9 cellular contexts compared by ENCODE assay signal in the genomic region with DNA sequence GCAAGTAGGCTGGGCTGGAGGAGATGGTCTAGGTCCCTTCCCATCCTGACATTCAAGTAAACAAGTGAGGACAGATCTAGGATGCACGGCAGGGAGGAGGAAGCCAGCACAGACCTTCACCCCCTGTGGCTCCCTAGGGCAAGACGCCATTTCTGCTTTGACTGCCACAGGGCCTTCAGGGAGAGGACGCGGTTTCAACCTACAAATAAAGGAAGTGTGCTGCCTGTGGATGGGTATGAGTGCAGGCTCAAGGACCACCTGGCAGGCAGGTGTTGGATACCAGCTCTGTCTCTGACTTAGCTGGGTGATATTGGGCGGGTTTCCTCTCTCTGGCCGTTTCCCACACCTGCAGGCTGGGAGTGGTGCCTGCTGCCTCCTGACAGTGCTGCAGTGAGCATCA. TPM values are rescaled to one million over a fixed set of nuclear protein-coding genes. Genes with fewer than 3 reads are reported as not detected.
DNase-seq lines count a peak whose midpoint lies in the region; ATAC-seq and TF ChIP-seq lines count a peak whose summit lies in the region.
"Had no signal": no experiment of that assay in that cellular context is flagged by ENCODE, and none has a peak within 500 bp of the region (broad histone marks: within the 10 kb centered on the region; RNA-seq: fewer than 3 reads in every experiment).

No MANE protein-coding gene starts in this region.

- H3K4me3 ChIP-seq in right cardiac atrium (ENCODE audit: low read length) (no peak overlapping the region), thymus (ENCODE audit: low read length) (no peak overlapping the region)

- POLR2A ChIA-PET in activated CD8-positive, alpha-beta T cell treated with anti-CD3 and anti-CD28 coated beads for 36 hours (lab: Charles Lee): interaction anchor here (0.8 to 9.7 kb wide), 5 partner anchors 8 to 18 kb away, joined by 3 to 117 read pairs (median 4); a partner anchor contains a TSS

- peaks cover 97% of the 10 kb centered on the region for H3K4me1 Mint-ChIP-seq in activated CD8-positive, alpha-beta memory T cell treated with anti-CD3 and anti-CD28 coated beads, Interleukin-2, amount 10 ng/mL, durations not matched to agents 7 days and 5 days
- peaks cover 98% of the 10 kb centered on the region for H3K4me1 Mint-ChIP-seq in activated CD8-positive, alpha-beta T cell treated with anti-CD3 and anti-CD28 coated beads for 36 hours (ENCODE audit: low read depth)

- H3K27me3 ChIP-seq in right cardiac atrium (ENCODE audit: control insufficient read depth, insufficient read depth): no peaks in the 10 kb centered on the region
- H3K27me3 ChIP-seq in thymus (ENCODE audit: control insufficient read depth, insufficient read depth): no peaks in the 10 kb centered on the region

- CTCF ChIA-PET in activated CD8-positive, alpha-beta memory T cell treated with anti-CD3 and anti-CD28 coated beads, Interleukin-2, amount 10 ng/mL, durations not matched to agents 7 days and 5 days (lab: Charles Lee): interaction anchor here (0.9 to 2.1 kb wide), 6 partner anchors 10 to 131 kb away, joined by 3 to 8 read pairs (median 4); no protein-coding TSS in a partner anchor
- CTCF ChIA-PET in activated CD8-positive, alpha-beta T cell treated with anti-CD3 and anti-CD28 coated beads for 36 hours (lab: Charles Lee): interaction anchor here (0.7 to 2.2 kb wide), 3 partner anchors 10 to 131 kb away, joined by 3 to 8 read pairs (median 4); no protein-coding TSS in a partner anchor

- peak overlapping the region; percentile 89 for H3K27ac ChIP-seq in right cardiac atrium (ENCODE audit: low read length)
- H3K27ac ChIP-seq in thymus (ENCODE audit: low read depth): peak overlapping the region; percentile 77

- no peak for ATAC-seq in activated CD8-positive, alpha-beta memory T cell treated with anti-CD3 and anti-CD28 coated beads, Interleukin-2, amount 10 ng/mL, durations not matched to agents 7 days and 5 days
- ATAC-seq in activated CD8-positive, alpha-beta T cell treated with anti-CD3 and anti-CD28 coated beads for 36 hours: no peak
- ATAC-seq in right cardiac atrium: no peak
- no peak for ATAC-seq in HG03432 (IDR thresholded peaks at IDR 0.05; ENCODE audit: unreplicated experiment)
- ATAC-seq in GM19452 (IDR thresholded peaks at IDR 0.05; ENCODE audit: unreplicated experiment): no peak

- WGBS in right cardiac atrium: 74% methylated on average over 6 of the region's 6 CpGs
- 8% methylated on average over 6 of the region's 6 CpGs for WGBS in thymus

- no peaks in the 10 kb centered on the region for H3K9me3 Mint-ChIP-seq in activated CD8-positive, alpha-beta memory T cell treated with anti-CD3 and anti-CD28 coated beads, Interleukin-2, amount 10 ng/mL, durations not matched to agents 7 days and 5 days (ENCODE audit: low read depth)
- no peaks in the 10 kb centered on the region for H3K9me3 Mint-ChIP-seq in activated CD8-positive, alpha-beta T cell treated with anti-CD3 and anti-CD28 coated beads for 36 hours

- no peak for TF ChIP-seq CTCF in activated CD8-positive, alpha-beta T cell treated with anti-CD3 and anti-CD28 coated beads for 36 hours (IDR thresholded peaks at IDR 0.05)

- H3K36me3 Mint-ChIP-seq in activated CD8-positive, alpha-beta memory T cell treated with anti-CD3 and anti-CD28 coated beads, Interleukin-2, amount 10 ng/mL, durations not matched to agents 7 days and 5 days: peaks cover 67% of the 10 kb centered on the region
- peaks cover 84% of the 10 kb centered on the region for H3K36me3 Mint-ChIP-seq in activated CD8-positive, alpha-beta T cell treated with anti-CD3 and anti-CD28 coated beads for 36 hours (ENCODE audit: low read depth)

- H3K4me3 Mint-ChIP-seq in activated CD8-positive, alpha-beta memory T cell treated with anti-CD3 and anti-CD28 coated beads, Interleukin-2, amount 10 ng/mL, durations not matched to agents 7 days and 5 days: no peak overlapping the region
- H3K4me3 Mint-ChIP-seq in activated CD8-positive, alpha-beta T cell treated with anti-CD3 and anti-CD28 coated beads for 36 hours: no peak overlapping the region

- H3K9me3 ChIP-seq in right cardiac atrium (ENCODE audit: control insufficient read depth, low read length) (no peaks in the 10 kb centered on the region), thymus (ENCODE audit: control insufficient read depth) (no peaks in the 10 kb centered on the region)

- no peaks in the 10 kb centered on the region for H3K27me3 Mint-ChIP-seq in activated CD8-positive, alpha-beta memory T cell treated with anti-CD3 and anti-CD28 coated beads, Interleukin-2, amount 10 ng/mL, durations not matched to agents 7 days and 5 days
- no peaks in the 10 kb centered on the region for H3K27me3 Mint-ChIP-seq in activated CD8-positive, alpha-beta T cell treated with anti-CD3 and anti-CD28 coated beads for 36 hours

- intact Hi-C loops in activated CD8-positive, alpha-beta T cell treated with anti-CD3 and anti-CD28 coated beads for 36 hours (cut with micrococcal nuclease): no loop called here
- intact Hi-C loops in right cardiac atrium (cut with DNase I): no loop called here

- no peak for DNase-seq in activated CD8-positive, alpha-beta memory T cell treated with anti-CD3 and anti-CD28 coated beads, Interleukin-2, amount 10 ng/mL, durations not matched to agents 7 days and 5 days
- no peak for DNase-seq in activated CD8-positive, alpha-beta memory T cell treated with anti-CD3 and anti-CD28 coated beads for 24 hours
- DNase-seq in activated CD8-positive, alpha-beta T cell treated with anti-CD3 and anti-CD28 coated beads for 36 hours: no peak
- DNase-seq in right cardiac atrium (no peak), HuH-7 (ENCODE audit: low spot score) (no peak)
- DNase-seq: NCI-H1436 treated with DMSO at 0.1 percent for 48 hours had no signal

- peak overlapping the region; percentile 93 for H3K27ac Mint-ChIP-seq in activated CD8-positive, alpha-beta memory T cell treated with anti-CD3 and anti-CD28 coated beads, Interleukin-2, amount 10 ng/mL, durations not matched to agents 7 days and 5 days
- H3K27ac Mint-ChIP-seq in activated CD8-positive, alpha-beta T cell treated with anti-CD3 and anti-CD28 coated beads for 36 hours: peak overlapping the region; percentile 78

- peaks cover 34% of the 10 kb centered on the region for H3K4me1 ChIP-seq in right cardiac atrium (ENCODE audit: control insufficient read depth, insufficient read depth, low read length)
- H3K4me1 ChIP-seq in thymus (ENCODE audit: control insufficient read depth, insufficient read depth, low read length): peaks cover 43% of the 10 kb centered on the region

- peaks cover 35% of the 10 kb centered on the region for H3K36me3 ChIP-seq in thymus (ENCODE audit: control insufficient read depth, insufficient read depth)

RNA-seq across cellular contexts. Expression of a gene that starts 16.2 kb away (rescaled TPM):
- 100 to 1,000 TPM; 113 to 140 TPM for total RNA-seq in activated CD8-positive, alpha-beta memory T cell treated with anti-CD3 and anti-CD28 coated beads, Interleukin-2, amount 10 ng/mL, durations not matched to agents 7 days and 5 days
- total RNA-seq in activated CD8-positive, alpha-beta T cell treated with anti-CD3 and anti-CD28 coated beads for 36 hours: 100 to 1,000 TPM; 158 to 162 TPM
- 10 to 100 TPM in 3 of 4 donors, 1 to 10 TPM in 1; 8.1 to 25.7 (median 15.2) TPM for total RNA-seq in right cardiac atrium
- polyA plus RNA-seq in right cardiac atrium: 9.1 TPM
- 15.9 TPM for polyA plus RNA-seq in thymus

Comparison
In these comparisons a context has a peak if more than half of its experiments do, and no peak if none do; other contexts are left out.
1. RNA of a gene that starts 16.2 kb away (total RNA-seq): 158 to 162 TPM in activated CD8-positive, alpha-beta T cell treated with anti-CD3 and anti-CD28 coated beads for 36 hours and 113 to 140 TPM in activated CD8-positive, alpha-beta memory T cell treated with anti-CD3 and anti-CD28 coated beads, Interleukin-2, amount 10 ng/mL, durations not matched to agents 7 days and 5 days; 8.1 to 25.7 TPM in right cardiac atrium; every median in the first group is over 4 times any median in the second.